ENCODE assay signal across 15 cellular contexts in the genomic region with DNA sequence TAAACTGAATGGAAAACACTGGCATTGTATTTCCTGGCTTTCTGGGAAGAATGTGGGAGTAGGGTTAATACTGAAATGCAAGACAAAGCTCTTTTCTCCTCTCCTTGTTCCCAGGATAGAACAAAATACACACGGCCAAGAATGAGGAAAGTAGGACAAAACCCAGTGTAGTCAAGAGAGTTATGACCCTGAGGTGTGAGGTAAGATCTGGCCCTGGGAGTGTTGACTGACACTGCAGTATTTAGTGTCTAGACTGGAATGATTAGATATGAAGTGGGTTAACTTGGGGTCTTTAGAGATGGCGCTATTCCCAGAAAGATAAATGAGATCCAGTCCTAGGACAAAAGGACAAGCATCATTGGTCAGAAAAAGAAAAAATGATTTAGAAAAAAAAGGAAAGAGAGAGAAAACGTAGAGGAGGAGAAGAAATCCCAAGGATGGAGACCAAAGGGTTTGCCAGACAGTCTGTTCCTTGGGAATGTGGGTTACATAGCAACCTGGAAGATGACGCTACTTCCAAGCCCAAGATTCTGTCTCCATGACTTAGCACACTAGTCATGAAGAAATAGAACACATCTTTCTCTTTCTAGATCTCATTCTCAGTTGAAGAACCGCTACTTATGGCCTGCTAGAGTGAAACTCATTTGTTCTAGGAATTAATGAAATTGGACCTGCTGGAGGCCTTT.
A peak's percentile ranks its signal among the peaks of the same experiment; 100 is the strongest.
DNase-seq lines count a peak whose midpoint lies in the region; ATAC-seq and TF ChIP-seq lines count a peak whose summit lies in the region.
"Had no signal": no experiment of that assay in that cellular context is flagged by ENCODE, and none has a peak within 500 bp of the region (broad histone marks: within the 10 kb centered on the region; RNA-seq: fewer than 3 reads in every experiment).

No MANE protein-coding gene starts in this region.

- H3K36me3 ChIP-seq in left ventricle myocardium inferior (no peaks in the 10 kb centered on the region), heart left ventricle (no peaks in the 10 kb centered on the region)

- CTCF ChIA-PET in GM10248 (lab: Yijun Ruan, JAX), result no interaction called here

- no peak for TF ChIP-seq CTCF in left ventricle myocardium inferior (IDR thresholded peaks at IDR 0.05; ENCODE audit: borderline replicate concordance)
- no peak for TF ChIP-seq CTCF in heart left ventricle (IDR thresholded peaks at IDR 0.05)
- no peak for TF ChIP-seq CTCF in GM10248 (IDR thresholded peaks at IDR 0.05; ENCODE audit: control extremely low read depth, extremely low read depth, low read depth, missing control alignments)
- no peak for TF ChIP-seq CTCF in dorsolateral prefrontal cortex (IDR thresholded peaks at IDR 0.05 in 54 of 56, conservative IDR thresholded peaks at IDR 0.05 in 2 of 56; ENCODE audit: low read depth in 1 of 56, partially characterized antibody in 56 of 56)

- H3K4me1 ChIP-seq in left ventricle myocardium inferior (no peaks in the 10 kb centered on the region), heart left ventricle (peaks cover 0 to 4% (median 0%) of the 10 kb centered on the region in 12 donors), right cardiac atrium (ENCODE audit: control insufficient read depth, insufficient read depth, low read length) (peaks cover 2% of the 10 kb centered on the region)

- no peak overlapping the region for H3K4me3 ChIP-seq in left ventricle myocardium inferior
- H3K4me3 ChIP-seq in heart left ventricle, result no peak overlapping the region
- H3K4me3 ChIP-seq in right cardiac atrium (ENCODE audit: low read length), result no peak overlapping the region
- no peak overlapping the region for H3K4me3 ChIP-seq in dorsolateral prefrontal cortex
- H3K4me3 ChIP-seq: GM23248 had no signal

- intact Hi-C loops in Right ventricle myocardium inferior (cut with DNase I) (no loop called here), left ventricle myocardium inferior (cut with micrococcal nuclease) (no loop called here), heart left ventricle (cut with DNase I) (no loop called here), right cardiac atrium (cut with DNase I) (loop anchor here in 1 of 4 donors (10.0 kb wide), 1 partner anchor 542 kb away; the partner anchor contains the start of gene GPC6), dorsolateral prefrontal cortex (cut with DNase I) (no loop called here)

- ATAC-seq in Right ventricle myocardium inferior, result peak; percentile 86
- ATAC-seq in heart left ventricle, result peak; percentile 77 to 98 (median 84)
- peak; percentile 97 to 99 for ATAC-seq in right cardiac atrium
- no peak for ATAC-seq in HG02970 (IDR thresholded peaks at IDR 0.05; ENCODE audit: low FRiP score, unreplicated experiment)
- no peak for ATAC-seq in HG03196 (IDR thresholded peaks at IDR 0.05; ENCODE audit: unreplicated experiment)
- ATAC-seq: CD8-positive, alpha-beta T cell; HCT116 had no signal

- DNase-seq in Right ventricle myocardium inferior (ENCODE audit: missing footprints) (no peak), left ventricle myocardium inferior (no peak), heart left ventricle (peak in 1 of 5 donors; percentile 28), right cardiac atrium (peak; percentile 27 to 62 (median 33)), GM10248 (ENCODE audit: extremely low spot score) (no peak), dorsolateral prefrontal cortex (no peak)
- DNase-seq: CD8-positive, alpha-beta T cell; COR-L47; DND-41; GDM1; GM23248 had no signal

- H3K27me3 ChIP-seq in left ventricle myocardium inferior (ENCODE audit: low read depth) (no peaks in the 10 kb centered on the region), heart left ventricle (no peaks in the 10 kb centered on the region), right cardiac atrium (ENCODE audit: control insufficient read depth, insufficient read depth) (no peaks in the 10 kb centered on the region), dorsolateral prefrontal cortex (no peaks in the 10 kb centered on the region)

- WGBS in heart left ventricle, 4 donors, result 39 to 49% (median 46%) methylated on average over 5 of the region's 5 CpGs
- 31% methylated on average over 5 of the region's 5 CpGs for WGBS in right cardiac atrium

- H3K27ac ChIP-seq in left ventricle myocardium inferior (replicated peaks), result no peak overlapping the region
- H3K27ac ChIP-seq in heart left ventricle, result peak overlapping the region in 1 of 12 donors; percentile 13
- no peak overlapping the region for H3K27ac ChIP-seq in right cardiac atrium (ENCODE audit: low read length)
- H3K27ac ChIP-seq in dorsolateral prefrontal cortex, result no peak overlapping the region
- H3K27ac ChIP-seq: 22Rv1, GM23248 had no signal

- POLR2A ChIA-PET in GM10248 (lab: Yijun Ruan, JAX), result no interaction called here

- H3K9me3 ChIP-seq in left ventricle myocardium inferior (replicated peaks) (no peaks in the 10 kb centered on the region), heart left ventricle (no peaks in the 10 kb centered on the region), right cardiac atrium (ENCODE audit: control insufficient read depth, low read length) (no peaks in the 10 kb centered on the region)

- no peak for TF ChIP-seq POLR2A in heart left ventricle (IDR thresholded peaks at IDR 0.05)

Comparison
In these comparisons a context has a peak if more than half of its experiments do, and no peak if none do; other contexts are left out.
1. DNase-seq: peak in right cardiac atrium (3 of 3); none in Right ventricle myocardium inferior (single experiment), left ventricle myocardium inferior (single experiment), GM10248 (single experiment) and dorsolateral prefrontal cortex (0 of 10).
2. ATAC-seq: peak in Right ventricle myocardium inferior (single experiment), heart left ventricle (4 of 4) and right cardiac atrium (2 of 2); none in HG02970 (single experiment) and HG03196 (single experiment).